Comparison of ENCODE assay signal across 19 cellular contexts in the genomic region with DNA sequence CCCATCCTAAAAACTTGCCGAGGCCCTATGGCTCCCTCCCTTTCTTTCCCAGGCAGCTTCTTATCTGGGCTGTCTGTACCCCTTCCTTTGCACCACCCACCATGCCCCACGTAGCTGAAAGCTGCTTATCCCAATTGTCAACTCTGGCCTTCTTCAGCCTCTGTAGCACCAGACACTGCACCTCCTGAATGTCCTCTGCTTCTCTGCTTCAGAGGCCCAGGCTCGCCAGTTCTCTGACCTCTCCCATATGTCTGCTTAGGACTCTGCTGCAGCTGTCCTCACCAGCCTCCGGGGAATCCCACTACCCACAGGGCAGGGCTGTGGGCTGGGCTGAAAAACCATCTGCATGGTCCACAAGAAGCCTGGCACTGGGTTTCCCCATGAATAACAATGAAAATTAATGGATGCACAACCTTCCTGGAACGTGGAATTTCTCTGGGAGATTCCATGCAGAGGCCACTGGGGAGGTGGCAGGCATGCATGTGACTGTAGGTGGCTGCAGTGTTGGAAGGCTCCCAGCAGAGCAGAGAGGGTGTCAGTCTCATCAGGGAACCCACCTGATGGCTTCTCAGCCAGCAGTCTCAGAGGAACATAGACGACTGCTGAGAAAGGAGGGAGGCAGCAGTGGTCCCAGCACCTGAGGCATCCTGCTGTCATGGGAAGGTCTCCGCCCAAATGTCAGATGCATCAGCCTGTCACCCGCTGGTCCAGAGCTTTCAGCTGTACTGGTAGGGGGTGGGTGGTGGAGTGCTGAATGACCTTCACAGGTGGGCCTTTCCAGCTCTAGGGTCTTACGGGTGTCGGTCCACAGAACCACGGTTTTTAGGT. TPM values are rescaled to one million over a fixed set of nuclear protein-coding genes. Genes with fewer than 3 reads are reported as not detected.
DNase-seq lines count a peak whose midpoint lies in the region; ATAC-seq and TF ChIP-seq lines count a peak whose summit lies in the region.
"Had no signal": no experiment of that assay in that cellular context is flagged by ENCODE, and none has a peak within 500 bp of the region (broad histone marks: within the 10 kb centered on the region; RNA-seq: fewer than 3 reads in every experiment).

No MANE protein-coding gene starts in this region.

- peaks cover 99% of the 10 kb centered on the region for H3K4me1 ChIP-seq in BLaER1

- H3K9ac ChIP-seq in BLaER1: peak overlapping the region; percentile 66

- peak overlapping the region; percentile 74 for H3K27ac ChIP-seq in BLaER1
- H3K27ac ChIP-seq: gastrocnemius medialis, HL-60 had no signal

- H3K27me3 ChIP-seq in BLaER1: no peaks in the 10 kb centered on the region
- H3K27me3 ChIP-seq: gastrocnemius medialis had no signal

- peaks cover 57% of the 10 kb centered on the region for H4K20me1 ChIP-seq in BLaER1

- peaks cover 61% of the 10 kb centered on the region for H3K4me1 Mint-ChIP-seq in activated naive CD8-positive, alpha-beta T cell treated with anti-CD3 and anti-CD28 coated beads for 36 hours
- peaks cover 1% of the 10 kb centered on the region for H3K4me1 Mint-ChIP-seq in mesothelial cell of epicardium

- peak overlapping the region; percentile 64 for H3K27ac Mint-ChIP-seq in activated naive CD8-positive, alpha-beta T cell treated with anti-CD3 and anti-CD28 coated beads for 36 hours
- H3K27ac Mint-ChIP-seq in mesothelial cell of epicardium: peak overlapping the region; percentile 44
- H3K27ac Mint-ChIP-seq: B cell had no signal

- peak overlapping the region; percentile 78 for H3K4me2 ChIP-seq in BLaER1

- H3K27me3 Mint-ChIP-seq in activated naive CD8-positive, alpha-beta T cell treated with anti-CD3 and anti-CD28 coated beads for 36 hours: no peaks in the 10 kb centered on the region
- no peaks in the 10 kb centered on the region for H3K27me3 Mint-ChIP-seq in mesothelial cell of epicardium (ENCODE audit: low read depth)
- H3K27me3 Mint-ChIP-seq: B cell had no signal

- TF ChIP-seq CTCF in mesothelial cell of epicardium (IDR thresholded peaks at IDR 0.05; ENCODE audit: unreplicated experiment): no peak

- peak overlapping the region; percentile 11; the same call in 1 of the 2 replicates for H3K4me3 ChIP-seq in BLaER1
- H3K4me3 ChIP-seq: gastrocnemius medialis had no signal

- peak; percentile 29 for ATAC-seq in GM18868 (IDR thresholded peaks at IDR 0.05; ENCODE audit: unreplicated experiment)
- no peak for ATAC-seq in GM19397 (IDR thresholded peaks at IDR 0.05; ENCODE audit: unreplicated experiment)
- no peak for ATAC-seq in GM18511 (IDR thresholded peaks at IDR 0.05; ENCODE audit: unreplicated experiment)
- ATAC-seq: gastrocnemius medialis, Panc1 had no signal

- no peak overlapping the region for H3K4me3 Mint-ChIP-seq in activated naive CD8-positive, alpha-beta T cell treated with anti-CD3 and anti-CD28 coated beads for 36 hours
- no peak overlapping the region for H3K4me3 Mint-ChIP-seq in mesothelial cell of epicardium
- H3K4me3 Mint-ChIP-seq: B cell had no signal

- H3K36me3 Mint-ChIP-seq in activated naive CD8-positive, alpha-beta T cell treated with anti-CD3 and anti-CD28 coated beads for 36 hours: peaks cover 11% of the 10 kb centered on the region
- H3K36me3 Mint-ChIP-seq in mesothelial cell of epicardium: peaks cover 19% of the 10 kb centered on the region

- no peaks in the 10 kb centered on the region for H3K9me3 ChIP-seq in BLaER1
- H3K9me3 ChIP-seq: gastrocnemius medialis had no signal

- no peaks in the 10 kb centered on the region for H3K9me3 Mint-ChIP-seq in activated naive CD8-positive, alpha-beta T cell treated with anti-CD3 and anti-CD28 coated beads for 36 hours
- H3K9me3 Mint-ChIP-seq in mesothelial cell of epicardium: no peaks in the 10 kb centered on the region

- no peak for DNase-seq in activated naive CD8-positive, alpha-beta T cell treated with anti-CD3 and anti-CD28 coated beads for 36 hours
- no peak for DNase-seq in mesothelial cell of epicardium (ENCODE audit: low spot score in 2 of 2, unreplicated experiment in 2 of 2)
- DNase-seq in hepatic stellate cell (ENCODE audit: low spot score): no peak
- no peak for DNase-seq in SK-N-DZ (ENCODE audit: low spot score)
- DNase-seq: activated CD4-positive, alpha-beta T cell treated with anti-CD3 and anti-CD28 coated beads, Interleukin-2, amount 50 U/mL, for 1 hour; activated effector memory CD4-positive, alpha-beta T cell treated with Interleukin-2 at 50 U/mL for 16 hours; caudate nucleus; gastrocnemius medialis; Karpas-422; mesendoderm; NCI-H524; stimulated activated CD4-positive, alpha-beta T cell treated with anti-CD3 and anti-CD28 coated beads, Interleukin-12 subunit alpha, Interleukin-12 subunit beta, amount 100 ng/mL, for 4 hours had no signal

- H3K36me3 ChIP-seq in BLaER1: peaks cover 63% of the 10 kb centered on the region

RNA-seq across cellular contexts. Expression of gene SH2D4B, which starts 16.8 kb away (rescaled TPM):
- total RNA-seq in activated naive CD8-positive, alpha-beta T cell treated with anti-CD3 and anti-CD28 coated beads for 36 hours: under 1 TPM; 0.08 to 0.18 TPM
- total RNA-seq in mesothelial cell of epicardium: 0.27 to 0.29 TPM (median 0.27 TPM) in 3 replicates
- polyA plus RNA-seq in SK-N-DZ (2014; cell fraction: cytosol; rRNA removed): not detected in 2 replicates
- polyA plus RNA-seq in SK-N-DZ (2014; cell fraction: nucleus; rRNA removed): not detected in 2 replicates
- total RNA-seq: gastrocnemius medialis had no signal
